12 cellular contexts compared by ENCODE assay signal in genomic region chr18:46156124-46156745, GRCh38. TPM values are rescaled to one million over a fixed set of nuclear protein-coding genes. Genes with fewer than 3 reads are reported as not detected.
A peak's percentile ranks its signal among the peaks of the same experiment; 100 is the strongest.
DNase-seq lines count a peak whose midpoint lies in the region; ATAC-seq lines count a peak whose summit lies in the region.
"Had no signal": no experiment of that assay in that cellular context is flagged by ENCODE, and none has a peak within 500 bp of the region (broad histone marks: within the 10 kb centered on the region; RNA-seq: fewer than 3 reads in every experiment).

No MANE protein-coding gene starts in this region.

- H3K9me3 Mint-ChIP-seq in activated CD4-positive, alpha-beta T cell treated with anti-CD3 and anti-CD28 coated beads for 36 hours (ENCODE audit: low read depth) = no peaks in the 10 kb centered on the region
- no peaks in the 10 kb centered on the region for H3K9me3 Mint-ChIP-seq in activated T-cell treated with anti-CD3 and anti-CD28 coated beads, Interleukin-2, amount 50 U/mL, for 4 hours
- no peaks in the 10 kb centered on the region for H3K9me3 Mint-ChIP-seq in immature natural killer cell
- H3K9me3 Mint-ChIP-seq in stimulated activated naive CD8-positive, alpha-beta T cell treated with anti-CD3 and anti-CD28 coated beads, Interleukin-15, Interleukin-2, amounts not matched to agents 100 ng/mL and 50 ng/mL, for 24 hours = no peaks in the 10 kb centered on the region

- in situ Hi-C loops in ACHN (cut with HindIII; ENCODE audit: low pct_ligation_motif_present, low pct_unique_long_range_greater_than_20kb, low sequenced_read_pairs) = no loop called here

- H3K27me3 Mint-ChIP-seq in activated CD4-positive, alpha-beta T cell treated with anti-CD3 and anti-CD28 coated beads for 36 hours = no peaks in the 10 kb centered on the region
- H3K27me3 Mint-ChIP-seq in activated T-cell treated with anti-CD3 and anti-CD28 coated beads, Interleukin-2, amount 50 U/mL, for 4 hours (ENCODE audit: low read depth) = no peaks in the 10 kb centered on the region
- H3K27me3 Mint-ChIP-seq in immature natural killer cell (ENCODE audit: low read depth in 3 of 3) = peaks cover 0 to 2% (median 1%) of the 10 kb centered on the region in 3 donors
- no peaks in the 10 kb centered on the region for H3K27me3 Mint-ChIP-seq in stimulated activated naive CD8-positive, alpha-beta T cell treated with anti-CD3 and anti-CD28 coated beads, Interleukin-15, Interleukin-2, amounts not matched to agents 100 ng/mL and 50 ng/mL, for 24 hours

- intact Hi-C loops in activated CD4-positive, alpha-beta T cell treated with anti-CD3 and anti-CD28 coated beads for 36 hours (cut with DNase I, micrococcal nuclease) = loop anchor here (5.0 kb wide), 2 partner anchors 56 to 516 kb away; no protein-coding TSS in a partner anchor
- intact Hi-C loops in Right ventricle myocardium superior (cut with DNase I) = no loop called here

- DNase-seq in activated CD4-positive, alpha-beta T cell treated with anti-CD3 and anti-CD28 coated beads for 36 hours = peak; percentile 64
- DNase-seq in activated CD4-positive, alpha-beta T cell treated with anti-CD3 and anti-CD28 coated beads, Interleukin-2, amount 50 U/mL, for 1 hour = no peak
- DNase-seq in activated T-cell treated with anti-CD3 and anti-CD28 coated beads, Interleukin-2, amount 50 U/mL, for 4 hours = peak; percentile 14
- DNase-seq in immature natural killer cell = no peak
- no peak for DNase-seq in ACHN
- no peak for DNase-seq in Right ventricle myocardium superior
- no peak for DNase-seq in HT-29 (ENCODE audit: low spot score)
- DNase-seq: DMS53, Kasumi-1, WERI-Rb-1 had no signal

- H3K4me1 Mint-ChIP-seq in activated CD4-positive, alpha-beta T cell treated with anti-CD3 and anti-CD28 coated beads for 36 hours = peaks cover 52% of the 10 kb centered on the region
- H3K4me1 Mint-ChIP-seq in activated T-cell treated with anti-CD3 and anti-CD28 coated beads, Interleukin-2, amount 50 U/mL, for 4 hours (ENCODE audit: low read depth) = peaks cover 79% of the 10 kb centered on the region
- peaks cover 23 to 30% of the 10 kb centered on the region in 2 donors for H3K4me1 Mint-ChIP-seq in immature natural killer cell
- peaks cover 65% of the 10 kb centered on the region for H3K4me1 Mint-ChIP-seq in stimulated activated naive CD8-positive, alpha-beta T cell treated with anti-CD3 and anti-CD28 coated beads, Interleukin-15, Interleukin-2, amounts not matched to agents 100 ng/mL and 50 ng/mL, for 24 hours (ENCODE audit: low read depth)

- H3K36me3 Mint-ChIP-seq in activated CD4-positive, alpha-beta T cell treated with anti-CD3 and anti-CD28 coated beads for 36 hours (ENCODE audit: low read depth) = no peaks in the 10 kb centered on the region
- H3K36me3 Mint-ChIP-seq in activated T-cell treated with anti-CD3 and anti-CD28 coated beads, Interleukin-2, amount 50 U/mL, for 4 hours (ENCODE audit: insufficient read depth) = no peaks in the 10 kb centered on the region
- peaks cover 0 to 4% (median 3%) of the 10 kb centered on the region in 3 donors for H3K36me3 Mint-ChIP-seq in immature natural killer cell
- H3K36me3 Mint-ChIP-seq in stimulated activated naive CD8-positive, alpha-beta T cell treated with anti-CD3 and anti-CD28 coated beads, Interleukin-15, Interleukin-2, amounts not matched to agents 100 ng/mL and 50 ng/mL, for 24 hours (ENCODE audit: low read depth) = no peaks in the 10 kb centered on the region

- ATAC-seq in activated CD4-positive, alpha-beta T cell treated with anti-CD3 and anti-CD28 coated beads for 36 hours = peak; percentile 82
- peak; percentile 66 to 68 for ATAC-seq in activated T-cell treated with anti-CD3 and anti-CD28 coated beads, Interleukin-2, amount 50 U/mL, for 4 hours
- ATAC-seq in Right ventricle myocardium superior (ENCODE audit: poor library complexity) = no peak
- ATAC-seq: Right ventricle myocardium inferior had no signal

- H3K27ac Mint-ChIP-seq in activated CD4-positive, alpha-beta T cell treated with anti-CD3 and anti-CD28 coated beads for 36 hours = peak overlapping the region; percentile 85
- H3K27ac Mint-ChIP-seq in immature natural killer cell = peak overlapping the region; percentile 4 to 90 (median 70)
- peak overlapping the region; percentile 92 for H3K27ac Mint-ChIP-seq in stimulated activated naive CD8-positive, alpha-beta T cell treated with anti-CD3 and anti-CD28 coated beads, Interleukin-15, Interleukin-2, amounts not matched to agents 100 ng/mL and 50 ng/mL, for 24 hours

- POLR2A ChIA-PET in activated CD4-positive, alpha-beta T cell treated with anti-CD3 and anti-CD28 coated beads for 36 hours (lab: Charles Lee) = interaction anchor here (0.6 kb wide), 1 partner anchor 62 kb away, joined by 3 read pairs; no protein-coding TSS in a partner anchor

- CTCF ChIA-PET in activated CD4-positive, alpha-beta T cell treated with anti-CD3 and anti-CD28 coated beads for 36 hours (lab: Charles Lee) = interaction anchor here (1.0 to 3.1 kb wide), 3 partner anchors 9 to 502 kb away, joined by 4 to 17 read pairs (median 5); a partner anchor contains a TSS

- H3K4me3 Mint-ChIP-seq in activated CD4-positive, alpha-beta T cell treated with anti-CD3 and anti-CD28 coated beads for 36 hours = no peak overlapping the region
- H3K4me3 Mint-ChIP-seq in activated T-cell treated with anti-CD3 and anti-CD28 coated beads, Interleukin-2, amount 50 U/mL, for 4 hours = peak overlapping the region; percentile 56
- H3K4me3 Mint-ChIP-seq in immature natural killer cell = peak overlapping the region; percentile 36 to 76 (median 69)
- peak overlapping the region; percentile 36 for H3K4me3 Mint-ChIP-seq in stimulated activated naive CD8-positive, alpha-beta T cell treated with anti-CD3 and anti-CD28 coated beads, Interleukin-15, Interleukin-2, amounts not matched to agents 100 ng/mL and 50 ng/mL, for 24 hours

RNA-seq across cellular contexts. Expression of gene HAUS1, which starts 52.0 kb away (rescaled TPM):
- total RNA-seq in activated CD4-positive, alpha-beta T cell treated with anti-CD3 and anti-CD28 coated beads for 36 hours = 10 to 100 TPM; 62.2 to 79.9 TPM
- 10 to 100 TPM; 34.7 to 42.4 (median 37.0) TPM for total RNA-seq in activated T-cell treated with anti-CD3 and anti-CD28 coated beads, Interleukin-2, amount 50 U/mL, for 4 hours
- 10 to 100 TPM; 33.3 to 54.1 (median 44.3) TPM for polyA plus RNA-seq in immature natural killer cell
- total RNA-seq in Right ventricle myocardium superior = 5.5 TPM
- total RNA-seq in HT-29 (2014; rRNA removed; shearing (Covaris generic)) = 21.3 and 25.4 TPM in 2 replicates

RNA-seq across cellular contexts. Expression of gene ATP5F1A, which starts 58.1 kb away (rescaled TPM):
- 100 to 1,000 TPM; 375 to 515 TPM for total RNA-seq in activated CD4-positive, alpha-beta T cell treated with anti-CD3 and anti-CD28 coated beads for 36 hours
- total RNA-seq in activated T-cell treated with anti-CD3 and anti-CD28 coated beads, Interleukin-2, amount 50 U/mL, for 4 hours = 100 to 1,000 TPM; 459 to 501 (median 492) TPM
- 100 to 1,000 TPM; 429 to 774 (median 468) TPM for polyA plus RNA-seq in immature natural killer cell
- 1,824 TPM for total RNA-seq in Right ventricle myocardium superior
- total RNA-seq in HT-29 (2014; rRNA removed; shearing (Covaris generic)) = 240 and 262 TPM in 2 replicates

Comparison
In these comparisons a context has a peak if more than half of its experiments do, and no peak if none do; other contexts are left out.
1. DNase-seq: peak in activated CD4-positive, alpha-beta T cell treated with anti-CD3 and anti-CD28 coated beads for 36 hours (single experiment) and activated T-cell treated with anti-CD3 and anti-CD28 coated beads, Interleukin-2, amount 50 U/mL, for 4 hours (single experiment); none in activated CD4-positive, alpha-beta T cell treated with anti-CD3 and anti-CD28 coated beads, Interleukin-2, amount 50 U/mL, for 1 hour (single experiment), immature natural killer cell (0 of 3), ACHN (single experiment), Right ventricle myocardium superior (single experiment) and HT-29 (single experiment).
2. Peak in every context shown above with its lines, with median percentiles within 50 percentile points of each other: H3K27ac Mint-ChIP-seq.